ENCODE assay signal across 9 cellular contexts in genomic region chr15:84604804-84605203, GRCh38. TPM values are rescaled to one million over a fixed set of nuclear protein-coding genes. Genes with fewer than 3 reads are reported as not detected.
DNase-seq lines count a peak whose midpoint lies in the region; ATAC-seq and TF ChIP-seq lines count a peak whose summit lies in the region.
"Had no signal": no experiment of that assay in that cellular context is flagged by ENCODE, and none has a peak within 500 bp of the region (broad histone marks: within the 10 kb centered on the region; RNA-seq: fewer than 3 reads in every experiment).

No MANE protein-coding gene starts in this region.

- H3K9ac ChIP-seq in HUES6 (ENCODE audit: low read length) (peak overlapping the region; percentile 94), iPS-18a (ENCODE audit: low read length) (peak overlapping the region; percentile 6)

- H3K4me1 ChIP-seq in HUES6 (ENCODE audit: control insufficient read depth, insufficient read depth, low read length) (peaks cover 45% of the 10 kb centered on the region), iPS-18a (ENCODE audit: control insufficient read depth, low read depth, low read length) (peaks cover 41% of the 10 kb centered on the region), testis (no peaks in the 10 kb centered on the region)

- H3K4me1 Mint-ChIP-seq in activated CD8-positive, alpha-beta memory T cell treated with anti-CD3 and anti-CD28 coated beads, Interleukin-2, amount 10 ng/mL, durations not matched to agents 7 days and 5 days, result peaks cover 61% of the 10 kb centered on the region

- peak overlapping the region; percentile 67 for H3K4me3 ChIP-seq in HUES6 (ENCODE audit: low read depth, low read length)
- peak overlapping the region; percentile 26 for H3K4me3 ChIP-seq in iPS-18a (ENCODE audit: low read length)
- no peak overlapping the region for H3K4me3 ChIP-seq in testis

- DNase-seq in activated CD8-positive, alpha-beta memory T cell treated with anti-CD3 and anti-CD28 coated beads, Interleukin-2, amount 10 ng/mL, durations not matched to agents 7 days and 5 days, result peak; percentile 76
- DNase-seq in stimulated activated CD8-positive, alpha-beta memory T cell treated with anti-CD3 and anti-CD28 coated beads, Interleukin-4, amount 100 ng/mL, for 24 hours (ENCODE audit: low read depth), result peak; percentile 53
- DNase-seq in testis (no peak), Right ventricle myocardium superior (no peak), omental fat pad (ENCODE audit: low spot score) (no peak)
- DNase-seq: midbrain had no signal

- WGBS in testis, 2 donors, result 90 to 93% methylated on average over 14 of the region's 14 CpGs

- peak overlapping the region; percentile 89; the same call in 1 of the 2 replicates for H3K27ac ChIP-seq in HUES6 (ENCODE audit: low read depth, low read length)
- H3K27ac ChIP-seq in iPS-18a (ENCODE audit: low read length), result no peak overlapping the region
- H3K27ac ChIP-seq in testis, result no peak overlapping the region

- ATAC-seq in activated CD8-positive, alpha-beta memory T cell treated with anti-CD3 and anti-CD28 coated beads, Interleukin-2, amount 10 ng/mL, durations not matched to agents 7 days and 5 days, result no peak
- ATAC-seq in HG02610 (IDR thresholded peaks at IDR 0.05; ENCODE audit: unreplicated experiment), result no peak
- no peak for ATAC-seq in Right ventricle myocardium superior (ENCODE audit: poor library complexity)
- no peak for ATAC-seq in omental fat pad (ENCODE audit: low FRiP score)

- H3K27me3 Mint-ChIP-seq in activated CD8-positive, alpha-beta memory T cell treated with anti-CD3 and anti-CD28 coated beads, Interleukin-2, amount 10 ng/mL, durations not matched to agents 7 days and 5 days, result no peaks in the 10 kb centered on the region

- no peak for TF ChIP-seq CTCF in testis (IDR thresholded peaks at IDR 0.05)
- TF ChIP-seq CTCF in omental fat pad (IDR thresholded peaks at IDR 0.05), result no peak

- intact Hi-C loops in testis (cut with DNase I; ENCODE audit: low total_unique reads) (no loop called here), Right ventricle myocardium superior (cut with DNase I) (no loop called here)

- H3K27me3 ChIP-seq in HUES6 (ENCODE audit: control insufficient read depth, insufficient read depth, low read length) (no peaks in the 10 kb centered on the region), iPS-18a (ENCODE audit: control insufficient read depth, insufficient read depth, low read length) (no peaks in the 10 kb centered on the region), testis (no peaks in the 10 kb centered on the region)

- CTCF ChIA-PET in activated CD8-positive, alpha-beta memory T cell treated with anti-CD3 and anti-CD28 coated beads, Interleukin-2, amount 10 ng/mL, durations not matched to agents 7 days and 5 days (lab: Charles Lee), result interaction anchor here (0.7 to 1.7 kb wide), 8 partner anchors 11 to 323 kb away, joined by 3 to 8 read pairs (median 4); no protein-coding TSS in a partner anchor

- no peaks in the 10 kb centered on the region for H3K9me3 Mint-ChIP-seq in activated CD8-positive, alpha-beta memory T cell treated with anti-CD3 and anti-CD28 coated beads, Interleukin-2, amount 10 ng/mL, durations not matched to agents 7 days and 5 days (ENCODE audit: low read depth)

- no peak for TF ChIP-seq POLR2A in testis (IDR thresholded peaks at IDR 0.05)

- peak overlapping the region; percentile 70 for H3K4me3 Mint-ChIP-seq in activated CD8-positive, alpha-beta memory T cell treated with anti-CD3 and anti-CD28 coated beads, Interleukin-2, amount 10 ng/mL, durations not matched to agents 7 days and 5 days

- H3K9me3 ChIP-seq in HUES6 (ENCODE audit: control insufficient read depth, insufficient read depth, low read depth, low read length) (no peaks in the 10 kb centered on the region), iPS-18a (ENCODE audit: control insufficient read depth, low read depth, low read length) (no peaks in the 10 kb centered on the region), testis (no peaks in the 10 kb centered on the region)

- H3K36me3 Mint-ChIP-seq in activated CD8-positive, alpha-beta memory T cell treated with anti-CD3 and anti-CD28 coated beads, Interleukin-2, amount 10 ng/mL, durations not matched to agents 7 days and 5 days, result peaks cover 24% of the 10 kb centered on the region

- peak overlapping the region; percentile 97 for H3K27ac Mint-ChIP-seq in activated CD8-positive, alpha-beta memory T cell treated with anti-CD3 and anti-CD28 coated beads, Interleukin-2, amount 10 ng/mL, durations not matched to agents 7 days and 5 days

- peaks cover 54% of the 10 kb centered on the region for H3K36me3 ChIP-seq in HUES6 (ENCODE audit: control insufficient read depth, insufficient read depth, low read length)
- peaks cover 31% of the 10 kb centered on the region for H3K36me3 ChIP-seq in iPS-18a (ENCODE audit: control insufficient read depth, low read depth, low read length)
- no peaks in the 10 kb centered on the region for H3K36me3 ChIP-seq in testis (ENCODE audit: low read depth, missing control alignments)

RNA-seq across cellular contexts. Expression of gene ZSCAN2, which starts 4.0 kb away (rescaled TPM):
- 10 to 100 TPM in 1 of 2 experiments, 1 to 10 TPM in 1; 8.6 to 12.9 TPM for total RNA-seq in activated CD8-positive, alpha-beta memory T cell treated with anti-CD3 and anti-CD28 coated beads, Interleukin-2, amount 10 ng/mL, durations not matched to agents 7 days and 5 days
- total RNA-seq in testis (10 to 100 TPM; 15.3 to 16.1 TPM), Right ventricle myocardium superior (6.2 TPM), omental fat pad (10 to 100 TPM in 3 of 4 donors, 1 to 10 TPM in 1; 8.4 to 16.3 (median 13.0) TPM)
- polyA plus RNA-seq in testis (ENCODE audit: insufficient read depth, low read depth, low replicate concordance), result 18.6 TPM

RNA-seq across cellular contexts. Expression of gene WDR73, which starts 49.3 kb away (rescaled TPM):
- total RNA-seq in activated CD8-positive, alpha-beta memory T cell treated with anti-CD3 and anti-CD28 coated beads, Interleukin-2, amount 10 ng/mL, durations not matched to agents 7 days and 5 days, result 10 to 100 TPM; 18.4 to 19.9 TPM
- total RNA-seq in testis (10 to 100 TPM; 40.4 to 49.1 TPM), Right ventricle myocardium superior (13.7 TPM), omental fat pad (10 to 100 TPM; 13.7 to 26.8 (median 20.4) TPM)
- polyA plus RNA-seq in testis (ENCODE audit: insufficient read depth, low read depth, low replicate concordance), result 38.4 TPM

RNA-seq across cellular contexts. Expression of gene NMB, which starts 53.2 kb away (rescaled TPM):
- total RNA-seq in activated CD8-positive, alpha-beta memory T cell treated with anti-CD3 and anti-CD28 coated beads, Interleukin-2, amount 10 ng/mL, durations not matched to agents 7 days and 5 days, result 1 to 10 TPM; 1.5 to 1.8 TPM
- total RNA-seq in testis (10 to 100 TPM; 11.0 to 17.5 TPM), Right ventricle myocardium superior (1.9 TPM), omental fat pad (10 to 100 TPM; 18.4 to 89.3 (median 29.9) TPM)
- polyA plus RNA-seq in testis (ENCODE audit: insufficient read depth, low read depth, low replicate concordance), result 7.5 TPM

Comparison
In these comparisons a context has a peak if more than half of its experiments do, and no peak if none do; other contexts are left out.
1. H3K4me3 ChIP-seq: peak in HUES6 (single experiment) and iPS-18a (single experiment); none in testis (0 of 2).
2. DNase-seq: peak in activated CD8-positive, alpha-beta memory T cell treated with anti-CD3 and anti-CD28 coated beads, Interleukin-2, amount 10 ng/mL, durations not matched to agents 7 days and 5 days (single experiment) and stimulated activated CD8-positive, alpha-beta memory T cell treated with anti-CD3 and anti-CD28 coated beads, Interleukin-4, amount 100 ng/mL, for 24 hours (single experiment); none in testis (single experiment), Right ventricle myocardium superior (single experiment) and omental fat pad (single experiment).